Comparison of ENCODE assay signal across 13 cellular contexts in the genomic region with DNA sequence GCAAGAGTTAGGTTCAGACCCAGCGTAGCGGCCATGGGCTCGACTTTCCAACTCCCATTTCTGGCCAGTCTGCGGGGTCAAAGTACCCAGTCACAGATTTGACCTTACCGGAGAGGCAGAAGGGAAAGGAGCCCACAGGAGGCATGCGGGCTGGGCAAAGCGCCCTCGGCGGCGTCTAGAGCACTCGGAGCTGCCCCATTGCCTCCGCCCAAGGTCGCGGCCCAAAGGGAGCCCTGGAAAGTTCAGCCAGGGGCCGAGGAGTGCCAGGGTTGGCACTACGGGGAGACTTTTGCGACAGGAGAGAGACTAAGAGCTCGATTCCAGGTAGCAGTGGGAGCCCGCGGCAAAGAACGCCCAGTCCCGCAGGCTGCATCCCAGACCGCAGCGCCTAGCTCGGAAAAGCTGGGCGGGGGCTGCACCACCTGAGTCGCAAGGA. TPM values are rescaled to one million over a fixed set of nuclear protein-coding genes. Genes with fewer than 3 reads are reported as not detected.
DNase-seq lines count a peak whose midpoint lies in the region; ATAC-seq and TF ChIP-seq lines count a peak whose summit lies in the region.
"Had no signal": no experiment of that assay in that cellular context is flagged by ENCODE, and none has a peak within 500 bp of the region (broad histone marks: within the 10 kb centered on the region; RNA-seq: fewer than 3 reads in every experiment).

No MANE protein-coding gene starts in this region.

- H2AFZ ChIP-seq in parathyroid adenoma = no peak overlapping the region

- WGBS in aorta, 2 donors = 18% methylated on average over 27 of the region's 27 CpGs

- DNase-seq in Right ventricle myocardium superior (no peak), Right ventricle myocardium inferior (ENCODE audit: missing footprints) (no peak), aorta (no peak), putamen (ENCODE audit: low spot score) (no peak), NCI-H2171 treated with DMSO at 0.1 percent for 48 hours (lab: John Stamatoyannopoulos, UW) (no peak), D341Med (ENCODE audit: low spot score) (no peak)
- DNase-seq: activated CD8-positive, alpha-beta T cell treated with anti-CD3 and anti-CD28 coated beads for 36 hours; activated naive CD4-positive, alpha-beta T cell treated with anti-CD3 and anti-CD28 coated beads, Interleukin-2, amount 10 ng/mL, durations not matched to agents 7 days and 5 days; DMS79; NCI-H1436; T-cell had no signal

- H3K27me3 ChIP-seq in iPS-15b (ENCODE audit: control insufficient read depth, insufficient read depth, low read length) (peaks cover 55% of the 10 kb centered on the region), parathyroid adenoma (ENCODE audit: control insufficient read depth, insufficient read depth, low read length) (no peaks in the 10 kb centered on the region), aorta (ENCODE audit: control insufficient read depth in 1 of 2, insufficient read depth in 2 of 2, low read length in 1 of 2) (no peaks in the 10 kb centered on the region)

- H3K27ac ChIP-seq in parathyroid adenoma = no peak overlapping the region
- no peak overlapping the region for H3K27ac ChIP-seq in aorta (ENCODE audit: low read depth in 1 of 2, low read length in 2 of 2)

- H3K9me3 ChIP-seq in iPS-15b (ENCODE audit: control insufficient read depth, insufficient read depth, low read length) = no peaks in the 10 kb centered on the region
- H3K9me3 ChIP-seq in parathyroid adenoma (ENCODE audit: control insufficient read depth, low read length) = no peaks in the 10 kb centered on the region
- H3K9me3 ChIP-seq in aorta (ENCODE audit: control insufficient read depth, low read length) = no peaks in the 10 kb centered on the region

- H3K4me1 ChIP-seq in iPS-15b (ENCODE audit: control insufficient read depth, insufficient read depth, low read length) = no peaks in the 10 kb centered on the region
- no peaks in the 10 kb centered on the region for H3K4me1 ChIP-seq in parathyroid adenoma
- H3K4me1 ChIP-seq in aorta (ENCODE audit: control insufficient read depth in 1 of 2, insufficient read depth in 2 of 2, low read length in 2 of 2) = no peaks in the 10 kb centered on the region

- peak overlapping the region; percentile 72 for H3K4me3 ChIP-seq in iPS-15b (ENCODE audit: low read depth, low read length)
- peak overlapping the region; percentile 46 for H3K4me3 ChIP-seq in parathyroid adenoma (ENCODE audit: low read depth, low read length)
- H3K4me3 ChIP-seq in aorta (ENCODE audit: low read length in 2 of 2) = no peak overlapping the region

- H3K4me2 ChIP-seq in parathyroid adenoma (ENCODE audit: low read length) = peak overlapping the region; percentile 71

- TF ChIP-seq CTCF in parathyroid adenoma (IDR thresholded peaks at IDR 0.05) = no peak

- ATAC-seq in Right ventricle myocardium superior (ENCODE audit: poor library complexity) = peak; percentile 65
- no peak for ATAC-seq in Right ventricle myocardium inferior
- ATAC-seq in aorta (ENCODE audit: low FRiP score) = peak; percentile 27

- no peaks in the 10 kb centered on the region for H3K36me3 ChIP-seq in iPS-15b (ENCODE audit: control insufficient read depth, insufficient read depth, low read length)
- no peaks in the 10 kb centered on the region for H3K36me3 ChIP-seq in parathyroid adenoma (ENCODE audit: control insufficient read depth, insufficient read depth, low read length)
- no peaks in the 10 kb centered on the region for H3K36me3 ChIP-seq in aorta (ENCODE audit: control insufficient read depth in 1 of 2, insufficient read depth in 2 of 2, low read length in 1 of 2)

- intact Hi-C loops in Right ventricle myocardium superior (cut with DNase I) (no loop called here), Right ventricle myocardium inferior (cut with DNase I) (no loop called here), aorta (cut with DNase I) (no loop called here)

- H3K9ac ChIP-seq in iPS-15b (ENCODE audit: low read depth, low read length) = peak overlapping the region; percentile 24
- H3K9ac ChIP-seq in parathyroid adenoma = no peak overlapping the region

- no peaks in the 10 kb centered on the region for H3K79me2 ChIP-seq in parathyroid adenoma

RNA-seq across cellular contexts. Expression of gene KANK4, which starts 0.9 kb away (rescaled TPM):
- 0.38 TPM for total RNA-seq in Right ventricle myocardium superior
- 0.95 TPM for total RNA-seq in Right ventricle myocardium inferior
- total RNA-seq in aorta = under 1 TPM; 0.42 to 0.66 TPM
- polyA plus RNA-seq in aorta = under 1 TPM in 1 of 2 donors, not detected in 1; 0.13 TPM
- total RNA-seq: activated CD8-positive, alpha-beta T cell treated with anti-CD3 and anti-CD28 coated beads for 36 hours; T-cell had no signal

Comparison
In these comparisons a context has a peak if more than half of its experiments do, and no peak if none do; other contexts are left out.
1. H3K4me3 ChIP-seq: peak in iPS-15b (single experiment) and parathyroid adenoma (single experiment); none in aorta (0 of 2).